Comparison of ENCODE assay signal across 8 cellular contexts in the genomic region with DNA sequence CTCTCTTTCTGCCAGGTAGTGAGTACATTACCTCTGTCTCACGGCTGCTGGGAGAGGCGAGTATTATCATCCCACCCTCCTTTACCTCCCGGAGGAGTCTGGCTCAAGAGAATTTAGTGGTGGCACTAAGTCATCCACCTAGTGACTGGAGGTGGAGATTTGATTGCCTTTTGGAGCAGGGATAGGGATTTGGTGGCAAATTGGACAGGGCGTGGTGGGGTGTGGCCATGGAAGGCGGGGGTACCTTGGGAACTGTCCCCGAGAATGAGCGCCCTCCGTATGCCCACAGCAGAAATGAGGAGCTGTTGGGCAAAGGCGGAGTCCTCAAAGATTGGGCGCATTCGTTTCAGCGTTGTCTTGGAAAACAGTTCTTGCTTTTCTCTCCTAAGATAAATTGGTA. TPM values are rescaled to one million over a fixed set of nuclear protein-coding genes. Genes with fewer than 3 reads are reported as not detected.
DNase-seq lines count a peak whose midpoint lies in the region; ATAC-seq, FAIRE-seq and TF ChIP-seq lines count a peak whose summit lies in the region.

No MANE protein-coding gene starts in this region.

- TF ChIP-seq CTCF in stomach (IDR thresholded peaks at IDR 0.05), result no peak

- 13 to 23% (median 18%) methylated on average over 12 of the region's 12 CpGs for WGBS in stomach, 5 donors

- DNase-seq in activated naive CD4-positive, alpha-beta T cell treated with anti-CD3 and anti-CD28 coated beads, Interleukin-2, amount 50 U/mL, for 16 hours, result no peak
- no peak for DNase-seq in activated T-helper 1 cell treated with anti-CD3 and anti-CD28 coated beads, Interleukin-12 subunit alpha, Interleukin-12 subunit beta, Interleukin-2, Interleukin-4 antibody, amounts not matched to agents 30 ng/mL and 10 ng/mL and 1 ng/mL, durations not matched to agents 14 hours and 24 hours and 36 hours (ENCODE audit: low spot score)
- DNase-seq in stomach (no peak), RCC 7860 (ENCODE audit: low spot score) (no peak), NAMALWA (ENCODE audit: low spot score) (no peak)

- no peaks in the 10 kb centered on the region for H3K36me3 Mint-ChIP-seq in activated naive CD4-positive, alpha-beta T cell treated with anti-CD3 and anti-CD28 coated beads, Interleukin-2, amount 50 U/mL, for 24 hours
- H3K36me3 Mint-ChIP-seq in activated T-helper 1 cell treated with anti-CD3 and anti-CD28 coated beads, Interleukin-12 subunit alpha, Interleukin-12 subunit beta, Interleukin-2, Interleukin-4 antibody, amounts not matched to agents 30 ng/mL and 10 ng/mL and 1 ng/mL, durations not matched to agents 14 hours and 24 hours and 36 hours (ENCODE audit: low read depth), result peaks cover 4% of the 10 kb centered on the region

- no peaks in the 10 kb centered on the region for H3K9me3 Mint-ChIP-seq in activated naive CD4-positive, alpha-beta T cell treated with anti-CD3 and anti-CD28 coated beads, Interleukin-2, amount 50 U/mL, for 24 hours
- H3K9me3 Mint-ChIP-seq in activated T-helper 1 cell treated with anti-CD3 and anti-CD28 coated beads, Interleukin-12 subunit alpha, Interleukin-12 subunit beta, Interleukin-2, Interleukin-4 antibody, amounts not matched to agents 30 ng/mL and 10 ng/mL and 1 ng/mL, durations not matched to agents 14 hours and 24 hours and 36 hours, result no peaks in the 10 kb centered on the region

- no peak for TF ChIP-seq EP300 in stomach (IDR thresholded peaks at IDR 0.05)

- H3K27ac ChIP-seq in stomach, result peak overlapping the region; percentile 87 to 95 (median 91)

- no peak overlapping the region for H3K27ac Mint-ChIP-seq in activated naive CD4-positive, alpha-beta T cell treated with anti-CD3 and anti-CD28 coated beads, Interleukin-2, amount 50 U/mL, for 24 hours
- peak overlapping the region; percentile 91 for H3K27ac Mint-ChIP-seq in activated T-helper 1 cell treated with anti-CD3 and anti-CD28 coated beads, Interleukin-12 subunit alpha, Interleukin-12 subunit beta, Interleukin-2, Interleukin-4 antibody, amounts not matched to agents 30 ng/mL and 10 ng/mL and 1 ng/mL, durations not matched to agents 14 hours and 24 hours and 36 hours

- TF ChIP-seq POLR2A in stomach (IDR thresholded peaks at IDR 0.05), result no peak

- no peak for ATAC-seq in HG02571 (IDR thresholded peaks at IDR 0.05; ENCODE audit: unreplicated experiment)

- intact Hi-C loops in activated T-helper 1 cell treated with anti-CD3 and anti-CD28 coated beads, Interleukin-12 subunit alpha, Interleukin-12 subunit beta, Interleukin-2, Interleukin-4 antibody, amounts not matched to agents 30 ng/mL and 10 ng/mL and 1 ng/mL, durations not matched to agents 14 hours and 24 hours and 36 hours (cut with micrococcal nuclease), result loop anchor here (2.0 kb wide), 2 partner anchors 64 to 68 kb away; a partner anchor contains a TSS
- intact Hi-C loops in stomach (cut with DNase I; ENCODE audit: low total_unique reads), result no loop called here

- peaks cover 12 to 41% (median 31%) of the 10 kb centered on the region in 4 donors for H3K4me1 ChIP-seq in stomach

- H3K9me3 ChIP-seq in iPS-18c (ENCODE audit: control insufficient read depth, insufficient read depth, low read length) (no peaks in the 10 kb centered on the region), stomach (no peaks in the 10 kb centered on the region)

- H3K27me3 Mint-ChIP-seq in activated naive CD4-positive, alpha-beta T cell treated with anti-CD3 and anti-CD28 coated beads, Interleukin-2, amount 50 U/mL, for 24 hours, result no peaks in the 10 kb centered on the region
- H3K27me3 Mint-ChIP-seq in activated T-helper 1 cell treated with anti-CD3 and anti-CD28 coated beads, Interleukin-12 subunit alpha, Interleukin-12 subunit beta, Interleukin-2, Interleukin-4 antibody, amounts not matched to agents 30 ng/mL and 10 ng/mL and 1 ng/mL, durations not matched to agents 14 hours and 24 hours and 36 hours (ENCODE audit: insufficient read depth), result peaks cover 5% of the 10 kb centered on the region

- H3K36me3 ChIP-seq in stomach, result no peaks in the 10 kb centered on the region

- H3K4me3 ChIP-seq in iPS-18c (ENCODE audit: insufficient read depth, low read depth, low read length), result peak overlapping the region; percentile 96
- H3K4me3 ChIP-seq in stomach, result peak overlapping the region; percentile 86 to 91 (median 87)

- no peaks in the 10 kb centered on the region for H3K27me3 ChIP-seq in stomach

- no peak for FAIRE-seq in RCC 7860 (lab: Jason Lieb, UNC)

- H3K4me3 Mint-ChIP-seq in activated naive CD4-positive, alpha-beta T cell treated with anti-CD3 and anti-CD28 coated beads, Interleukin-2, amount 50 U/mL, for 24 hours, result peak overlapping the region; percentile 92
- peak overlapping the region; percentile 94 for H3K4me3 Mint-ChIP-seq in activated T-helper 1 cell treated with anti-CD3 and anti-CD28 coated beads, Interleukin-12 subunit alpha, Interleukin-12 subunit beta, Interleukin-2, Interleukin-4 antibody, amounts not matched to agents 30 ng/mL and 10 ng/mL and 1 ng/mL, durations not matched to agents 14 hours and 24 hours and 36 hours

- H3K4me1 Mint-ChIP-seq in activated naive CD4-positive, alpha-beta T cell treated with anti-CD3 and anti-CD28 coated beads, Interleukin-2, amount 50 U/mL, for 24 hours, result peaks cover 22% of the 10 kb centered on the region
- H3K4me1 Mint-ChIP-seq in activated T-helper 1 cell treated with anti-CD3 and anti-CD28 coated beads, Interleukin-12 subunit alpha, Interleukin-12 subunit beta, Interleukin-2, Interleukin-4 antibody, amounts not matched to agents 30 ng/mL and 10 ng/mL and 1 ng/mL, durations not matched to agents 14 hours and 24 hours and 36 hours (ENCODE audit: low read depth), result peaks cover 48% of the 10 kb centered on the region

RNA-seq across cellular contexts. Expression of a gene that starts 32.1 kb away (rescaled TPM):
- 313 and 314 TPM in 2 replicates for total RNA-seq in activated T-helper 1 cell treated with anti-CD3 and anti-CD28 coated beads, Interleukin-12 subunit alpha, Interleukin-12 subunit beta, Interleukin-2, Interleukin-4 antibody, amounts not matched to agents 30 ng/mL and 10 ng/mL and 1 ng/mL, durations not matched to agents 14 hours and 24 hours and 36 hours
- total RNA-seq in stomach, result 100 to 1,000 TPM in 4 of 5 donors, 10 to 100 TPM in 1; 39.1 to 321 (median 133) TPM
- polyA plus RNA-seq in stomach, result 100 to 1,000 TPM; 128 to 148 (median 129) TPM
